ENCODE assay signal across 21 cellular contexts in genomic region chr6:81940451-81940850, GRCh38.
"Had no signal": no experiment of that assay in that cellular context is flagged by ENCODE, and none has a peak within 500 bp of the region (broad histone marks: within the 10 kb centered on the region; RNA-seq: fewer than 3 reads in every experiment).

No MANE protein-coding gene starts in this region.

- H3K36me3 Mint-ChIP-seq: activated CD8-positive, alpha-beta memory T cell treated with anti-CD3 and anti-CD28 coated beads, Interleukin-2, amount 10 ng/mL, durations not matched to agents 7 days and 5 days; activated naive CD8-positive, alpha-beta T cell treated with anti-CD3 and anti-CD28 coated beads, Interleukin-2, amount 10 ng/mL, durations not matched to agents 7 days and 5 days; memory B cell; naive thymus-derived CD4-positive, alpha-beta T cell; neural progenitor cell; stimulated activated memory B cell treated with anti-CD40 and anti-IgM and Interleukin-4, amounts not matched to agents 10 μg/mL and 1 μg/mL and 100 μg/mL, for 72 hours had no signal

- H3K27ac Mint-ChIP-seq: activated B cell treated with CpG ODN at 0.5 μM for 24 hours; activated CD4-positive, alpha-beta memory T cell treated with anti-CD3 and anti-CD28 coated beads, Interleukin-2, amount 10 ng/mL, durations not matched to agents 7 days and 5 days; activated CD8-positive, alpha-beta memory T cell treated with anti-CD3 and anti-CD28 coated beads, Interleukin-2, amount 10 ng/mL, durations not matched to agents 7 days and 5 days; activated naive CD8-positive, alpha-beta T cell treated with anti-CD3 and anti-CD28 coated beads, Interleukin-2, amount 10 ng/mL, durations not matched to agents 7 days and 5 days; activated T-helper 17 cell treated with anti-CD3 and anti-CD28 coated beads, Interleukin-2, amount 50 U/mL, for 72 hours; memory B cell; naive thymus-derived CD4-positive, alpha-beta T cell; neural progenitor cell; stimulated activated memory B cell treated with anti-CD40 and anti-IgM and Interleukin-4, amounts not matched to agents 10 μg/mL and 1 μg/mL and 100 μg/mL, for 72 hours had no signal

- H3K4me1 ChIP-seq: colonic mucosa, gastrocnemius medialis, parathyroid adenoma had no signal

- H3K9me3 ChIP-seq: colonic mucosa, gastrocnemius medialis, heart right ventricle, spleen had no signal

- H3K4me3 Mint-ChIP-seq: activated B cell treated with CpG ODN at 0.5 μM for 24 hours; activated CD4-positive, alpha-beta memory T cell treated with anti-CD3 and anti-CD28 coated beads, Interleukin-2, amount 10 ng/mL, durations not matched to agents 7 days and 5 days; activated CD8-positive, alpha-beta memory T cell treated with anti-CD3 and anti-CD28 coated beads, Interleukin-2, amount 10 ng/mL, durations not matched to agents 7 days and 5 days; activated naive CD8-positive, alpha-beta T cell treated with anti-CD3 and anti-CD28 coated beads, Interleukin-2, amount 10 ng/mL, durations not matched to agents 7 days and 5 days; activated T-helper 17 cell treated with anti-CD3 and anti-CD28 coated beads, Interleukin-2, amount 50 U/mL, for 72 hours; central memory CD8-positive, alpha-beta T cell; memory B cell; naive thymus-derived CD4-positive, alpha-beta T cell; neural progenitor cell; stimulated activated memory B cell treated with anti-CD40 and anti-IgM and Interleukin-4, amounts not matched to agents 10 μg/mL and 1 μg/mL and 100 μg/mL, for 72 hours had no signal

- ATAC-seq: activated CD8-positive, alpha-beta memory T cell treated with anti-CD3 and anti-CD28 coated beads, Interleukin-2, amount 10 ng/mL, durations not matched to agents 7 days and 5 days; activated T-helper 17 cell treated with anti-CD3 and anti-CD28 coated beads, Interleukin-2, amount 50 U/mL, for 72 hours; gastrocnemius medialis had no signal

- DNase-seq: activated B cell treated with CpG ODN at 0.5 μM for 24 hours; activated CD4-positive, alpha-beta memory T cell treated with anti-CD3 and anti-CD28 coated beads, Interleukin-2, amount 10 ng/mL, durations not matched to agents 7 days and 5 days; activated CD4-positive, alpha-beta T cell treated with anti-CD3 and anti-CD28 coated beads for 4 hours; activated CD8-positive, alpha-beta memory T cell treated with anti-CD3 and anti-CD28 coated beads, Interleukin-2, amount 10 ng/mL, durations not matched to agents 7 days and 5 days; activated naive CD4-positive, alpha-beta T cell treated with Interleukin-2 at 50 U/mL for 16 hours; activated naive CD8-positive, alpha-beta T cell treated with anti-CD3 and anti-CD28 coated beads, Interleukin-2, amount 10 ng/mL, durations not matched to agents 7 days and 5 days; brain microvascular endothelial cell; colonic mucosa; gastrocnemius medialis; heart right ventricle; naive thymus-derived CD4-positive, alpha-beta T cell; spleen; stimulated activated CD4-positive, alpha-beta T cell treated with anti-CD3 and anti-CD28 coated beads, Interleukin-4, amount 100 ng/mL, for 4 hours; T-helper 1 cell; T-helper 9 cell had no signal

- H3K4me3 ChIP-seq: colonic mucosa, gastrocnemius medialis, heart right ventricle, neural progenitor cell, spleen had no signal

- H3K36me3 ChIP-seq: brain microvascular endothelial cell, colonic mucosa, gastrocnemius medialis, heart right ventricle, neural progenitor cell, spleen had no signal

- H3K4me1 Mint-ChIP-seq: activated B cell treated with CpG ODN at 0.5 μM for 24 hours; activated CD4-positive, alpha-beta memory T cell treated with anti-CD3 and anti-CD28 coated beads, Interleukin-2, amount 10 ng/mL, durations not matched to agents 7 days and 5 days; activated CD8-positive, alpha-beta memory T cell treated with anti-CD3 and anti-CD28 coated beads, Interleukin-2, amount 10 ng/mL, durations not matched to agents 7 days and 5 days; activated naive CD8-positive, alpha-beta T cell treated with anti-CD3 and anti-CD28 coated beads, Interleukin-2, amount 10 ng/mL, durations not matched to agents 7 days and 5 days; central memory CD8-positive, alpha-beta T cell; memory B cell; naive thymus-derived CD4-positive, alpha-beta T cell; stimulated activated memory B cell treated with anti-CD40 and anti-IgM and Interleukin-4, amounts not matched to agents 10 μg/mL and 1 μg/mL and 100 μg/mL, for 72 hours had no signal

- H3K27me3 Mint-ChIP-seq: activated B cell treated with CpG ODN at 0.5 μM for 24 hours; activated CD4-positive, alpha-beta memory T cell treated with anti-CD3 and anti-CD28 coated beads, Interleukin-2, amount 10 ng/mL, durations not matched to agents 7 days and 5 days; activated CD8-positive, alpha-beta memory T cell treated with anti-CD3 and anti-CD28 coated beads, Interleukin-2, amount 10 ng/mL, durations not matched to agents 7 days and 5 days; activated naive CD8-positive, alpha-beta T cell treated with anti-CD3 and anti-CD28 coated beads, Interleukin-2, amount 10 ng/mL, durations not matched to agents 7 days and 5 days; central memory CD8-positive, alpha-beta T cell; memory B cell; stimulated activated memory B cell treated with anti-CD40 and anti-IgM and Interleukin-4, amounts not matched to agents 10 μg/mL and 1 μg/mL and 100 μg/mL, for 72 hours had no signal

- H3K9me3 Mint-ChIP-seq: activated B cell treated with CpG ODN at 0.5 μM for 24 hours; activated CD4-positive, alpha-beta memory T cell treated with anti-CD3 and anti-CD28 coated beads, Interleukin-2, amount 10 ng/mL, durations not matched to agents 7 days and 5 days; activated naive CD8-positive, alpha-beta T cell treated with anti-CD3 and anti-CD28 coated beads, Interleukin-2, amount 10 ng/mL, durations not matched to agents 7 days and 5 days; neural progenitor cell had no signal
